ENCODE assay signal across 8 cellular contexts in the genomic region with DNA sequence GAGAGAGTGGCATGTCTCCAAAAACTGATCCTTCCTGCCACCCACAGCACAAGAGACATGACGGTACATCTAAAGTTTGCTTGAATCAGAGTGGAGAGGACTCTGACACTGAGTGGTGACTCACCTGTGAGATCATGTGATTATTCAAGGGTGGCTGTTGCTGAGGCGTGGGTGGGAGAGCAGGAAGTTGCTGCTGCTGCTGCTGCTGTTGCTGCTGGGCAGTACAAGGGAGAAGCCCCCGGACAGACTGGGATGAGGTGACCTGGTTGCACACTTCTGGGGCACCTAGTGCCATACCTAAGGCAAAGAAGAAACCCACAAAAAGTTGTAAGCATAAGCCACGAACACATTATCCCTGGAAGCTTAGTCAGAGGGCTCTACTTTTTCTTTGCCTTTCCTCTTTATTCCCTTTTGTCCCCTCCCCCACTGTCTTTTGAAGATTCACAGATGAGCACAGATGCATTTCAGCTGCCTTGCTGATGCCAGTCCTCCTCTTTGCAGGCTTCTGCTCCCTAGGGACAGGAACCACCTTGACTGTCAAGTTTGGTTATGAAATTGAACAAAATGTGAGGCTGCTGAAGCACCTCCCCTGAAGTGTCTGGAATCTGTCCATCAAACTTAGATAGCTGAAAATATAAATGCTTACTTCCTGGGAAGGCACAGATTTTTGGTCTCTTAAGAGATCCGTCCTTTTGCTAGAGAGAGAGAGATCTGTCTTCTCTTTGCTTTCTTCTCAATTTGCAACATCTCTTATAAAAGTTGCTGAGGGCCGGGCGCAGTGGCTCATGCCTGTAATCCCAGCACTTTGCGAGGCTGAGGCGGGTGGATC. TPM values are rescaled to one million over a fixed set of nuclear protein-coding genes. Genes with fewer than 3 reads are reported as not detected.
DNase-seq lines count a peak whose midpoint lies in the region; ATAC-seq and TF ChIP-seq lines count a peak whose summit lies in the region.

No MANE protein-coding gene starts in this region.

- ATAC-seq in HG03159 (IDR thresholded peaks at IDR 0.05; ENCODE audit: unreplicated experiment), result peak; percentile 96

- H3K27ac ChIP-seq in SJSA1, result peak overlapping the region; percentile 72

- peaks cover 21% of the 10 kb centered on the region for H3K36me3 Mint-ChIP-seq in activated naive CD8-positive, alpha-beta T cell treated with anti-CD3 and anti-CD28 coated beads for 36 hours

- no peaks in the 10 kb centered on the region for H3K27me3 Mint-ChIP-seq in activated naive CD8-positive, alpha-beta T cell treated with anti-CD3 and anti-CD28 coated beads for 36 hours

- H3K9me3 ChIP-seq in SJSA1 (replicated peaks), result no peaks in the 10 kb centered on the region

- no peak for TF ChIP-seq CTCF in AG09319 (IDR thresholded peaks at IDR 0.05; ENCODE audit: low read depth, low read length)

- H3K9me3 Mint-ChIP-seq in activated naive CD8-positive, alpha-beta T cell treated with anti-CD3 and anti-CD28 coated beads for 36 hours, result no peaks in the 10 kb centered on the region

- peaks cover 16% of the 10 kb centered on the region for H3K4me1 Mint-ChIP-seq in activated naive CD8-positive, alpha-beta T cell treated with anti-CD3 and anti-CD28 coated beads for 36 hours

- DNase-seq in AG09319 (ENCODE audit: extremely low read depth, low read depth) (peak; percentile 58), SJSA1 (ENCODE audit: low read depth in 1 of 2, low spot score in 2 of 2) (peak; percentile 82 to 83), kidney tubule cell (ENCODE audit: low spot score) (peak; percentile 99), retina (no peak)
- DNase-seq in activated naive CD8-positive, alpha-beta T cell treated with anti-CD3 and anti-CD28 coated beads for 36 hours, result peak; percentile 80
- peak; percentile 38 to 61 (median 59) for DNase-seq in stimulated activated CD4-positive, alpha-beta T cell treated with anti-CD3 and anti-CD28 coated beads, TNF-alpha, amount 100 ng/mL, for 4 hours (ENCODE audit: low read depth in 3 of 3)

- H3K4me3 ChIP-seq in SJSA1, result no peak overlapping the region

- peaks cover 22% of the 10 kb centered on the region for H3K36me3 ChIP-seq in SJSA1

- no peaks in the 10 kb centered on the region for H3K27me3 ChIP-seq in SJSA1 (replicated peaks)

- peak overlapping the region; percentile 92 for H3K27ac Mint-ChIP-seq in activated naive CD8-positive, alpha-beta T cell treated with anti-CD3 and anti-CD28 coated beads for 36 hours

- in situ Hi-C loops in GM18951 (cut with MboI; ENCODE audit: low sequenced_read_pairs, unreplicated experiment), result no loop called here

- peak overlapping the region; percentile 73 for H3K4me3 Mint-ChIP-seq in activated naive CD8-positive, alpha-beta T cell treated with anti-CD3 and anti-CD28 coated beads for 36 hours

- H3K4me1 ChIP-seq in SJSA1 (replicated peaks), result peaks cover 14% of the 10 kb centered on the region

- TF ChIP-seq POLR2A in GM18951 (IDR thresholded peaks at IDR 0.05; ENCODE audit: extremely low read depth, insufficient read depth, insufficient read length), result peak; percentile 47

RNA-seq across cellular contexts. Expression of gene STAC3, which starts 29.5 kb away (rescaled TPM):
- total RNA-seq in SJSA1 (2014; rRNA removed; shearing (Covaris generic)), result 0.68 TPM in 1 of 2 replicates, not detected in the other
- 1 to 10 TPM; 2.0 to 2.6 TPM for total RNA-seq in activated naive CD8-positive, alpha-beta T cell treated with anti-CD3 and anti-CD28 coated beads for 36 hours

RNA-seq across cellular contexts. Expression of gene SHMT2, which starts 50.9 kb away (rescaled TPM):
- total RNA-seq in SJSA1 (2014; rRNA removed; shearing (Covaris generic)), result 94.1 and 130 TPM in 2 replicates
- 100 to 1,000 TPM; 517 to 532 TPM for total RNA-seq in activated naive CD8-positive, alpha-beta T cell treated with anti-CD3 and anti-CD28 coated beads for 36 hours
